In genomic region chr3:114213262-114213668, GRCh38 we compare ENCODE assay signal across 9 cellular contexts. TPM values are rescaled to one million over a fixed set of nuclear protein-coding genes. Genes with fewer than 3 reads are reported as not detected.
A peak's percentile ranks its signal among the peaks of the same experiment; 100 is the strongest.
DNase-seq lines count a peak whose midpoint lies in the region; TF ChIP-seq lines count a peak whose summit lies in the region.
"Had no signal": no experiment of that assay in that cellular context is flagged by ENCODE, and none has a peak within 500 bp of the region (broad histone marks: within the 10 kb centered on the region; RNA-seq: fewer than 3 reads in every experiment).

No MANE protein-coding gene starts in this region.

- in situ Hi-C loops in GM23248 (cut with MboI) = no loop called here

- H3K4me3 Mint-ChIP-seq in activated CD4-positive, alpha-beta memory T cell treated with anti-CD3 and anti-CD28 coated beads, Interleukin-2, amount 10 ng/mL, durations not matched to agents 7 days and 5 days = no peak overlapping the region

- 63 to 71% methylated on average over 5 of the region's 5 CpGs for WGBS in GM23248 (ENCODE audit: low coverage in 1 of 2, low lambda C conversion rate in 2 of 2, missing lambda C conversion rate in 2 of 2), 2 experiments
- no CpG with 5 or more reads among the region's 5 CpGs for WGBS in mesendoderm (ENCODE audit: extremely low coverage, insufficient coverage, low lambda C conversion rate)

- H3K36me3 ChIP-seq in GM23248 (ENCODE audit: low read depth) = no peaks in the 10 kb centered on the region
- no peaks in the 10 kb centered on the region for H3K36me3 ChIP-seq in MM.1S (replicated peaks; ENCODE audit: insufficient read depth, low read length)
- no peaks in the 10 kb centered on the region for H3K36me3 ChIP-seq in mesendoderm (ENCODE audit: control insufficient read depth, insufficient read depth, low read length)

- H3K4me3 ChIP-seq in GM23248 = peak overlapping the region; percentile 63
- peak overlapping the region; percentile 25; the same call in 1 of the 2 replicates for H3K4me3 ChIP-seq in MM.1S (ENCODE audit: low read length)
- no peak overlapping the region for H3K4me3 ChIP-seq in mesendoderm (ENCODE audit: low read length)

- CTCF ChIA-PET in HEK293T (lab: Yijun Ruan, JAX) = interaction anchor here (0.6 kb wide), 1 partner anchor 1607 kb away, joined by 4 read pairs; no protein-coding TSS in a partner anchor
- CTCF ChIA-PET in activated CD4-positive, alpha-beta memory T cell treated with anti-CD3 and anti-CD28 coated beads, Interleukin-2, amount 10 ng/mL, durations not matched to agents 7 days and 5 days (lab: Charles Lee) = interaction anchor here (0.6 to 3.0 kb wide), 28 partner anchors 9 to 428 kb away, joined by 3 to 50 read pairs (median 5); partner anchors contain the start of gene TIGIT

- peaks cover 18% of the 10 kb centered on the region; the same call in 1 of the 2 replicates for H3K4me1 ChIP-seq in GM23248 (ENCODE audit: insufficient read depth)
- H3K4me1 ChIP-seq in MM.1S (ENCODE audit: low read length) = no peaks in the 10 kb centered on the region
- peaks cover 15% of the 10 kb centered on the region for H3K4me1 ChIP-seq in mesendoderm (ENCODE audit: control insufficient read depth, low read depth, low read length)

- no peak overlapping the region for H2AK5ac ChIP-seq in mesendoderm (ENCODE audit: low read length)

- H3K9me2 ChIP-seq in GM23248 (ENCODE audit: insufficient read depth) (no peaks in the 10 kb centered on the region), MM.1S (replicated peaks; ENCODE audit: insufficient read depth, low read length) (no peaks in the 10 kb centered on the region)

- no peak overlapping the region for H3K23ac ChIP-seq in mesendoderm (ENCODE audit: low read length)

- H3F3A ChIP-seq in GM23248 (ENCODE audit: insufficient read depth) (peaks cover 31% of the 10 kb centered on the region), MM.1S (ENCODE audit: insufficient read depth, low read length) (no peaks in the 10 kb centered on the region)

- peaks cover 15% of the 10 kb centered on the region for H3K4me1 Mint-ChIP-seq in activated CD4-positive, alpha-beta memory T cell treated with anti-CD3 and anti-CD28 coated beads, Interleukin-2, amount 10 ng/mL, durations not matched to agents 7 days and 5 days

- H3K18ac ChIP-seq in mesendoderm (ENCODE audit: low read length) = no peak overlapping the region

- no peak overlapping the region for H4K8ac ChIP-seq in mesendoderm (ENCODE audit: low read depth, low read length)

- POLR2A ChIA-PET in HEK293T (lab: Yijun Ruan, JAX) = no interaction called here
- POLR2A ChIA-PET in activated CD4-positive, alpha-beta memory T cell treated with anti-CD3 and anti-CD28 coated beads, Interleukin-2, amount 10 ng/mL, durations not matched to agents 7 days and 5 days (lab: Charles Lee) = interaction anchor here (0.6 to 6.5 kb wide), 28 partner anchors 9 to 932 kb away, joined by 3 to 153 read pairs (median 4); partner anchors contain the start of genes ATP6V1A, CCDC191, NAA50 and QTRT2

- no peaks in the 10 kb centered on the region for H3K9me3 Mint-ChIP-seq in activated CD4-positive, alpha-beta memory T cell treated with anti-CD3 and anti-CD28 coated beads, Interleukin-2, amount 10 ng/mL, durations not matched to agents 7 days and 5 days

- no peak overlapping the region for H3K27ac Mint-ChIP-seq in activated CD4-positive, alpha-beta memory T cell treated with anti-CD3 and anti-CD28 coated beads, Interleukin-2, amount 10 ng/mL, durations not matched to agents 7 days and 5 days

- no peak overlapping the region for H3K56ac ChIP-seq in mesendoderm (ENCODE audit: low read length)

- DNase-seq in GM04503 (ENCODE audit: low read depth) (peak; percentile 38), GM23248 (peak; percentile 59), MM.1S (no peak), mesendoderm (no peak), HEK293T (ENCODE audit: extremely low spot score) (no peak), NCI-H1694 treated with DMSO at 0.1 percent for 48 hours (lab: John Stamatoyannopoulos, UW) (no peak)
- no peak for DNase-seq in activated CD4-positive, alpha-beta T cell treated with anti-CD3 and anti-CD28 coated beads for 48 hours
- DNase-seq in activated CD4-positive, alpha-beta memory T cell treated with anti-CD3 and anti-CD28 coated beads, Interleukin-2, amount 10 ng/mL, durations not matched to agents 7 days and 5 days = no peak

- peak overlapping the region; percentile 74 for H3K4me2 ChIP-seq in GM23248 (ENCODE audit: unreplicated experiment)
- peak overlapping the region; percentile 44; the same call in 1 of the 2 replicates for H3K4me2 ChIP-seq in MM.1S (ENCODE audit: low read depth, low read length)
- H3K4me2 ChIP-seq in mesendoderm (ENCODE audit: low read length) = no peak overlapping the region

- H4K5ac ChIP-seq in mesendoderm (ENCODE audit: low read length) = no peak overlapping the region

- TF ChIP-seq CTCF in MM.1S (IDR thresholded peaks at IDR 0.05; ENCODE audit: low read length) = no peak

- H3K27me3 Mint-ChIP-seq in activated CD4-positive, alpha-beta memory T cell treated with anti-CD3 and anti-CD28 coated beads, Interleukin-2, amount 10 ng/mL, durations not matched to agents 7 days and 5 days = no peaks in the 10 kb centered on the region

- H3K79me1 ChIP-seq in mesendoderm (ENCODE audit: low read length) = no peaks in the 10 kb centered on the region

- no peak overlapping the region for H3K4ac ChIP-seq in mesendoderm (ENCODE audit: low read depth, low read length)

- H3K79me2 ChIP-seq in GM23248 (ENCODE audit: insufficient read depth) = no peaks in the 10 kb centered on the region
- no peaks in the 10 kb centered on the region for H3K79me2 ChIP-seq in MM.1S (ENCODE audit: low read length)
- H3K79me2 ChIP-seq in mesendoderm (ENCODE audit: control insufficient read depth, insufficient read depth, low read length) = no peaks in the 10 kb centered on the region

- H2AFZ ChIP-seq in GM23248 (no peak overlapping the region), MM.1S (ENCODE audit: low read length) (peak overlapping the region; percentile 44)

- peaks cover 5% of the 10 kb centered on the region for H3K36me3 Mint-ChIP-seq in activated CD4-positive, alpha-beta memory T cell treated with anti-CD3 and anti-CD28 coated beads, Interleukin-2, amount 10 ng/mL, durations not matched to agents 7 days and 5 days (ENCODE audit: low read depth)

- peak overlapping the region; percentile 67 for H3K9ac ChIP-seq in GM23248
- peak overlapping the region; percentile 3; the same call in 1 of the 2 replicates for H3K9ac ChIP-seq in MM.1S (ENCODE audit: low read length)
- no peak overlapping the region for H3K9ac ChIP-seq in mesendoderm (ENCODE audit: low read length)

- H3K27ac ChIP-seq in GM23248 = peak overlapping the region; percentile 74
- H3K27ac ChIP-seq in MM.1S (ENCODE audit: low read length) = no peak overlapping the region
- peak overlapping the region; percentile 6 for H3K27ac ChIP-seq in mesendoderm (ENCODE audit: low read depth, low read length)

- no peak overlapping the region for H2BK15ac ChIP-seq in mesendoderm (replicated peaks; ENCODE audit: low read depth)

- H2BK120ac ChIP-seq in mesendoderm (ENCODE audit: low read depth, low read length) = no peak overlapping the region

- peak overlapping the region; percentile 64 for H2BK5ac ChIP-seq in mesendoderm (ENCODE audit: low read length)

- H3K27me3 ChIP-seq in GM23248 (replicated peaks; ENCODE audit: insufficient read depth) (no peaks in the 10 kb centered on the region), MM.1S (replicated peaks; ENCODE audit: insufficient read depth, low read length) (no peaks in the 10 kb centered on the region), mesendoderm (ENCODE audit: insufficient read depth, low read length, poor library complexity) (no peaks in the 10 kb centered on the region)

- H3K9me3 ChIP-seq in GM23248 (ENCODE audit: low read depth) = no peaks in the 10 kb centered on the region
- no peaks in the 10 kb centered on the region for H3K9me3 ChIP-seq in MM.1S (replicated peaks; ENCODE audit: insufficient read depth, low read length)

- H4K20me1 ChIP-seq in GM23248 (ENCODE audit: insufficient read depth) = no peaks in the 10 kb centered on the region
- no peaks in the 10 kb centered on the region for H4K20me1 ChIP-seq in MM.1S (ENCODE audit: insufficient read depth, low read length)

TF ChIP-seq in HEK293T, 16 proteins besides CTCF, POLR2A, EP300 and RAD21:
- TF ChIP-seq FOXA1 (IDR thresholded peaks at IDR 0.05) (no peak), FOXK2 (IDR thresholded peaks at IDR 0.05) (no peak), NFRKB (IDR thresholded peaks at IDR 0.05) (no peak), ZNF384 (IDR thresholded peaks at IDR 0.05) (no peak), ELF4 (IDR thresholded peaks at IDR 0.05) (no peak), ARNT (IDR thresholded peaks at IDR 0.05) (no peak), PKNOX1 (IDR thresholded peaks at IDR 0.05) (no peak), SUZ12 (IDR thresholded peaks at IDR 0.05) (no peak), TARDBP (IDR thresholded peaks at IDR 0.05) (no peak)

RNA-seq across cellular contexts. Expression of gene ZNF80, which starts 24.1 kb away (rescaled TPM):
- total RNA-seq in GM23248 (2014; rRNA removed; shearing (Covaris generic)) = not detected in 2 replicates
- polyA plus RNA-seq in GM23248 (2016; fragmentation: Nextera tagmentation; extraction: Ambion mirVana) = not detected in 2 replicates
- not detected for polyA plus RNA-seq in mesendoderm (2013, experiment 1 of 2)
- not detected for polyA plus RNA-seq in mesendoderm (2013, experiment 2 of 2)
- total RNA-seq in activated CD4-positive, alpha-beta memory T cell treated with anti-CD3 and anti-CD28 coated beads, Interleukin-2, amount 10 ng/mL, durations not matched to agents 7 days and 5 days = under 1 TPM; 0.28 to 0.35 TPM
- total RNA-seq: NCI-H460 had no signal

RNA-seq across cellular contexts. Expression of gene DRD3, which starts 34.4 kb away (rescaled TPM):
- total RNA-seq in GM23248 (2014; rRNA removed; shearing (Covaris generic)) = not detected in 2 replicates
- not detected in 2 replicates for polyA plus RNA-seq in GM23248 (2016; fragmentation: Nextera tagmentation; extraction: Ambion mirVana)
- polyA plus RNA-seq in mesendoderm (2013, experiment 1 of 2) = 0.01 TPM
- not detected for polyA plus RNA-seq in mesendoderm (2013, experiment 2 of 2)
- not detected for total RNA-seq in activated CD4-positive, alpha-beta memory T cell treated with anti-CD3 and anti-CD28 coated beads, Interleukin-2, amount 10 ng/mL, durations not matched to agents 7 days and 5 days
- total RNA-seq: NCI-H460 had no signal

Comparison
In these comparisons a context has a peak if more than half of its experiments do, and no peak if none do; other contexts are left out.
1. DNase-seq: peak in GM04503 (single experiment) and GM23248 (single experiment); none in MM.1S (single experiment), mesendoderm (single experiment), HEK293T (single experiment), activated CD4-positive, alpha-beta T cell treated with anti-CD3 and anti-CD28 coated beads for 48 hours (single experiment), activated CD4-positive, alpha-beta memory T cell treated with anti-CD3 and anti-CD28 coated beads, Interleukin-2, amount 10 ng/mL, durations not matched to agents 7 days and 5 days (single experiment) and NCI-H1694 treated with DMSO at 0.1 percent for 48 hours (single experiment).